Comparison of ENCODE assay signal across 28 cellular contexts in genomic region chr1:182652933-182653332, GRCh38. TPM values are rescaled to one million over a fixed set of nuclear protein-coding genes. Genes with fewer than 3 reads are reported as not detected.
"Had no signal": no experiment of that assay in that cellular context is flagged by ENCODE, and none has a peak within 500 bp of the region (broad histone marks: within the 10 kb centered on the region; RNA-seq: fewer than 3 reads in every experiment).

No MANE protein-coding gene starts in this region.

- H3K9me3 ChIP-seq: breast epithelium, heart right ventricle, pancreas, prostate gland, thoracic aorta, uterus had no signal

- ATAC-seq: activated CD8-positive, alpha-beta T cell treated with anti-CD3 and anti-CD28 coated beads for 36 hours; activated naive CD4-positive, alpha-beta T cell treated with anti-CD3 and anti-CD28 coated beads, Interleukin-2, amount 50 U/mL, for 72 hours; activated T-cell treated with anti-CD3 and anti-CD28 coated beads, Interleukin-2, amount 50 U/mL, for 72 hours; heart right ventricle; pancreas; sciatic nerve had no signal

- H3K27me3 ChIP-seq: breast epithelium, heart right ventricle, pancreas, uterus had no signal

- H3K27ac ChIP-seq: breast epithelium, heart right ventricle, pancreas, prostate gland, skin epidermis, thoracic aorta, uterus had no signal

- H3K4me3 ChIP-seq: breast epithelium, heart right ventricle, pancreas, prostate gland, skin epidermis, thoracic aorta, uterus had no signal

- H3K36me3 ChIP-seq: breast epithelium, heart right ventricle, pancreas, prostate gland, thoracic aorta, uterus had no signal

- DNase-seq: activated B cell treated with CpG ODN at 0.5 μM for 24 hours; activated CD4-positive, alpha-beta T cell treated with anti-CD3 and anti-CD28 coated beads, Interleukin-2, amount 50 U/mL, for 1 hour; activated CD8-positive, alpha-beta T cell treated with anti-CD3 and anti-CD28 coated beads for 36 hours; activated naive CD4-positive, alpha-beta T cell; activated T-cell treated with anti-CD3 and anti-CD28 coated beads, Interleukin-2, amount 50 U/mL, for 72 hours; central memory CD4-positive, alpha-beta T cell; heart right ventricle; naive B cell; pancreas; retina; stimulated activated CD4-positive, alpha-beta T cell treated with anti-CD3 and anti-CD28 coated beads, Interleukin-12 subunit alpha, Interleukin-12 subunit beta, amount 100 ng/mL, for 4 hours; stimulated activated CD4-positive, alpha-beta T cell treated with anti-CD3 and anti-CD28 coated beads, Interleukin-4, amount 100 ng/mL, for 1 hour; T-helper 9 cell; trophoblast cell; uterus had no signal

- H3K4me1 ChIP-seq: breast epithelium, heart right ventricle, pancreas, prostate gland, uterus had no signal

RNA-seq across cellular contexts. Expression of gene RGS8, which starts 31.5 kb away (rescaled TPM):
- total RNA-seq: activated B cell treated with CpG ODN at 0.5 μM for 24 hours; activated CD8-positive, alpha-beta T cell treated with anti-CD3 and anti-CD28 coated beads for 36 hours; activated naive CD4-positive, alpha-beta T cell treated with anti-CD3 and anti-CD28 coated beads, Interleukin-2, amount 50 U/mL, for 72 hours; breast epithelium; endothelial cell of umbilical vein; fibroblast of lung; fibroblast of villous mesenchyme; glomerular endothelial cell; lower leg skin; mesothelial cell of epicardium; pancreas; subcutaneous adipose tissue; thoracic aorta; uterus had no signal

RNA-seq across cellular contexts. Expression of gene RGS16, which starts 48.7 kb away (rescaled TPM):
- total RNA-seq: endothelial cell of umbilical vein had no signal
